Comparison of ENCODE assay signal across 24 cellular contexts in genomic region chr3:2862366-2862765, GRCh38.
DNase-seq lines count a peak whose midpoint lies in the region; ATAC-seq and TF ChIP-seq lines count a peak whose summit lies in the region.
"Had no signal": no experiment of that assay in that cellular context is flagged by ENCODE, and none has a peak within 500 bp of the region (broad histone marks: within the 10 kb centered on the region; RNA-seq: fewer than 3 reads in every experiment).

No MANE protein-coding gene starts in this region.

- DNase-seq in body of pancreas (no peak), left lung (no peak), sciatic nerve (ENCODE audit: low spot score) (no peak)
- DNase-seq: ACHN; BE2C; C1 segment of cervical spinal cord; CD4-positive, CD25-positive, alpha-beta regulatory T cell; CD8-positive, alpha-beta memory T cell; COR-L47; DMS 273 treated with DMSO at 0.1 percent for 48 hours; DMS53; DND-41; EL; H7; HFFc6; IMR-90 had no signal

- no peak overlapping the region for H3K4me3 ChIP-seq in body of pancreas
- H3K4me3 ChIP-seq in gastroesophageal sphincter = no peak overlapping the region
- no peak overlapping the region for H3K4me3 ChIP-seq in left lung
- H3K4me3 ChIP-seq: GM12878, GM23338, K562 had no signal

- H3K4me1 ChIP-seq in body of pancreas (peaks cover 15% of the 10 kb centered on the region), gastroesophageal sphincter (no peaks in the 10 kb centered on the region), left lung (no peaks in the 10 kb centered on the region)
- H3K4me1 ChIP-seq: BE2C had no signal

- H3K9me3 ChIP-seq in body of pancreas (no peaks in the 10 kb centered on the region), gastroesophageal sphincter (no peaks in the 10 kb centered on the region), left lung (no peaks in the 10 kb centered on the region)
- H3K9me3 ChIP-seq: BE2C had no signal

- H3K27ac ChIP-seq in body of pancreas (peak overlapping the region in 3 of 4 donors; percentile 40 to 61 (median 53)), gastroesophageal sphincter (no peak overlapping the region), left lung (no peak overlapping the region)
- H3K27ac ChIP-seq: HL-60 had no signal

- TF ChIP-seq POLR2A in body of pancreas (IDR thresholded peaks at IDR 0.05) (no peak), gastroesophageal sphincter (IDR thresholded peaks at IDR 0.05) (no peak)

- intact Hi-C loops in body of pancreas (cut with DNase I) = no loop called here
- intact Hi-C loops in left lung (cut with DNase I) = no loop called here
- intact Hi-C loops in sciatic nerve (cut with DNase I) = no loop called here

- ATAC-seq in body of pancreas (peak; percentile 77), gastroesophageal sphincter (peak; percentile 53), left lung (peak; percentile 63), sciatic nerve (peak; percentile 69), HG03045 (IDR thresholded peaks at IDR 0.05; ENCODE audit: unreplicated experiment) (no peak), HG02571 (IDR thresholded peaks at IDR 0.05; ENCODE audit: unreplicated experiment) (no peak)
- ATAC-seq: GM12878, GM23338, HCT116, K562 had no signal

- WGBS in body of pancreas, 2 donors = 6 to 17% methylated on average over 1 of the region's 1 CpG
- 44 to 53% methylated on average over 1 of the region's 1 CpG for WGBS in gastroesophageal sphincter (ENCODE audit: low coverage in 1 of 2), 2 donors

- H3K36me3 ChIP-seq in body of pancreas (replicated peaks in 1 of 2; ENCODE audit: insufficient read depth in 1 of 2, low read depth in 2 of 2) = no peaks in the 10 kb centered on the region
- H3K36me3 ChIP-seq in gastroesophageal sphincter = no peaks in the 10 kb centered on the region
- H3K36me3 ChIP-seq in left lung = no peaks in the 10 kb centered on the region
- H3K36me3 ChIP-seq: BE2C had no signal

- no peak for TF ChIP-seq CTCF in body of pancreas (IDR thresholded peaks at IDR 0.05)
- TF ChIP-seq CTCF in gastroesophageal sphincter (IDR thresholded peaks at IDR 0.05) = no peak
- TF ChIP-seq CTCF in left lung (IDR thresholded peaks at IDR 0.05) = no peak

- no peak for TF ChIP-seq EP300 in gastroesophageal sphincter (IDR thresholded peaks at IDR 0.05)

- H3K27me3 ChIP-seq in body of pancreas (no peaks in the 10 kb centered on the region), gastroesophageal sphincter (no peaks in the 10 kb centered on the region), left lung (no peaks in the 10 kb centered on the region)
- H3K27me3 ChIP-seq: BE2C had no signal

Comparison
In these comparisons a context has a peak if more than half of its experiments do, and no peak if none do; other contexts are left out.
1. ATAC-seq: peak in body of pancreas (single experiment), gastroesophageal sphincter (single experiment), left lung (single experiment) and sciatic nerve (single experiment); none in HG03045 (single experiment) and HG02571 (single experiment).
2. H3K27ac ChIP-seq: peak in body of pancreas (3 of 4); none in gastroesophageal sphincter (0 of 4) and left lung (0 of 2).